Comparison of ENCODE assay signal across 2 cellular contexts in genomic region chr19:13163609-13164364, GRCh38.
TF ChIP-seq lines count a peak whose summit lies in the region.

No MANE protein-coding gene starts in this region.

TF ChIP-seq in WTC11, 78 proteins besides CTCF, POLR2A, EP300 and RAD21:
- TF ChIP-seq ZNF425 (CRISPR knock-in tag; conservative IDR thresholded peaks at IDR 0.05) = no peak
- TF ChIP-seq NR1H2 (CRISPR knock-in tag; IDR thresholded peaks at IDR 0.05) = no peak
- no peak for TF ChIP-seq PRRX2 (CRISPR knock-in tag; IDR thresholded peaks at IDR 0.05)
- TF ChIP-seq ZNF317 (CRISPR knock-in tag; IDR thresholded peaks at IDR 0.05; ENCODE audit: borderline replicate concordance, low read depth) = no peak
- TF ChIP-seq CREB1 (CRISPR knock-in tag; IDR thresholded peaks at IDR 0.05) = no peak
- TF ChIP-seq E2F4 (CRISPR knock-in tag; IDR thresholded peaks at IDR 0.05; ENCODE audit: borderline replicate concordance, low read depth) = no peak
- TF ChIP-seq NR3C1 (CRISPR knock-in tag; conservative IDR thresholded peaks at IDR 0.05; ENCODE audit: low read depth) = no peak
- TF ChIP-seq CDX4 (CRISPR knock-in tag; IDR thresholded peaks at IDR 0.05; ENCODE audit: borderline replicate concordance) = no peak
- no peak for TF ChIP-seq ZBTB21 (CRISPR knock-in tag; IDR thresholded peaks at IDR 0.05; ENCODE audit: borderline replicate concordance)
- TF ChIP-seq E2F5 (CRISPR knock-in tag; IDR thresholded peaks at IDR 0.05) = no peak
- TF ChIP-seq HMGXB4 (CRISPR knock-in tag; IDR thresholded peaks at IDR 0.05) = peak; percentile 20; the same call in 1 of the 2 replicates
- peak; percentile 86; the same call in 1 of the 2 replicates for TF ChIP-seq ZNF281 (CRISPR knock-in tag; IDR thresholded peaks at IDR 0.05)
- TF ChIP-seq KAT7 (CRISPR knock-in tag; IDR thresholded peaks at IDR 0.05; ENCODE audit: borderline replicate concordance) = no peak
- no peak for TF ChIP-seq CBFB (CRISPR knock-in tag; IDR thresholded peaks at IDR 0.05; ENCODE audit: low read depth)
- no peak for TF ChIP-seq MAX (CRISPR knock-in tag; IDR thresholded peaks at IDR 0.05)
- TF ChIP-seq ZNF219 (CRISPR knock-in tag; IDR thresholded peaks at IDR 0.05; ENCODE audit: borderline replicate concordance) = no peak

TF ChIP-seq in HepG2, 621 proteins besides CTCF, POLR2A, EP300 and RAD21 (continues in another document):
- TF ChIP-seq RORA (CRISPR knock-in tag; IDR thresholded peaks at IDR 0.05) (no peak), ZFX (CRISPR knock-in tag; IDR thresholded peaks at IDR 0.05; ENCODE audit: low read depth) (peak; percentile 14; the same call in 1 of the 2 replicates), HIC2 (CRISPR knock-in tag; IDR thresholded peaks at IDR 0.05; ENCODE audit: low read depth) (0 out of 2 replicates have a peak, but pooled peaks have one; percentile 2), ARID3A (IDR thresholded peaks at IDR 0.05; ENCODE audit: low read depth, low read length) (no peak), ZNF644 (CRISPR knock-in tag; IDR thresholded peaks at IDR 0.05; ENCODE audit: low read depth) (no peak), IKZF1 (IDR thresholded peaks at IDR 0.05) (no peak), ZNF331 (CRISPR knock-in tag; IDR thresholded peaks at IDR 0.05) (no peak), AGO2 (optimal IDR thresholded peaks at IDR 0.05; ENCODE audit: low read depth, low read length) (peak; percentile 82), REST (IDR thresholded peaks at IDR 0.05; ENCODE audit: borderline replicate concordance in 1 of 2, low read depth in 1 of 2, low read length in 2 of 2) (0 out of 4 replicates have a peak, but pooled peaks of 1 of the 2 experiments have one; percentile 9), ZNF232 (CRISPR knock-in tag; IDR thresholded peaks at IDR 0.05; ENCODE audit: borderline replicate concordance) (no peak), SRY (CRISPR knock-in tag; IDR thresholded peaks at IDR 0.05) (peak; percentile 81), ZBTB26 (CRISPR knock-in tag; IDR thresholded peaks at IDR 0.05; ENCODE audit: borderline replicate concordance) (0 out of 2 replicates have a peak, but pooled peaks have one; percentile 20), ZNF234 (CRISPR knock-in tag; conservative IDR thresholded peaks at IDR 0.05) (no peak), PRPF4 (IDR thresholded peaks at IDR 0.05; ENCODE audit: low read depth, low read length, poor library complexity, severe bottlenecking) (peak; percentile 44), ZNF691 (CRISPR knock-in tag; IDR thresholded peaks at IDR 0.05; ENCODE audit: borderline replicate concordance, low read depth) (no peak), ZNF333 (CRISPR knock-in tag; IDR thresholded peaks at IDR 0.05; ENCODE audit: borderline replicate concordance) (0 out of 2 replicates have a peak, but pooled peaks have one; percentile 6), E2F1 (CRISPR knock-in tag; IDR thresholded peaks at IDR 0.05) (no peak), ZNF770 (CRISPR knock-in tag; IDR thresholded peaks at IDR 0.05) (no peak), IRF1 (CRISPR knock-in tag; IDR thresholded peaks at IDR 0.05; ENCODE audit: low read depth) (no peak), ZNF280B (CRISPR knock-in tag; IDR thresholded peaks at IDR 0.05; ENCODE audit: borderline replicate concordance) (no peak), ZNF646 (CRISPR knock-in tag; IDR thresholded peaks at IDR 0.05) (no peak), SMARCC2 (IDR thresholded peaks at IDR 0.05) (no peak), ZFY (CRISPR knock-in tag; IDR thresholded peaks at IDR 0.05) (peak; percentile 22; the same call in 1 of the 2 replicates), ZNF17 (CRISPR knock-in tag; IDR thresholded peaks at IDR 0.05) (no peak)
